19 cellular contexts compared by ENCODE assay signal in the genomic region with DNA sequence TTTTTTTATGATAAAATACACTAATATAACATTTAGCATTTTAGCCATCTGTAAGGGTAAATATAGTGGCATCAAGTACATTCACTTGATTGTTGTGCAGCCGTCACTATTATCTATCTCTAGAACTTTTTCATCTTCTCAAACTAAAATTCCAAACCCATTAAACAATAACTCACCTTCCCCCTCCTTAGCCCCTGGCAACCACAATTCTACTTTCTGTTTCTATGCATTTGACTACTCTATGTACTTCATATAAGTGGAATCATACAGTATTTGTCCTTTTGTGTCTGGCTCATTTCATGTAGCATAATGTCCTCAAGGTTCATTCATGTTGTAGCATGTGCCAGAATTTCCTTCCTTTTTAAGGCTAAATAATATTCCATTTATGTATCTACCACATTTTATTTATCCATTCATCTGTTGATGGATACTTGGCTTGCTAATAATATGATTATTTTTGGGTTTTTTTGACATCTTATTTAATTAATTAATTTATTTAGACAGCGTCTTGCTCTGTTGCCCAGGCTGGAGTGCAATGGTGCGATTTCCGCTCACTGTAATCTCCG.
"Had no signal": no experiment of that assay in that cellular context is flagged by ENCODE, and none has a peak within 500 bp of the region (broad histone marks: within the 10 kb centered on the region; RNA-seq: fewer than 3 reads in every experiment).

No MANE protein-coding gene starts in this region.

- H3K4me3 Mint-ChIP-seq: activated naive CD8-positive, alpha-beta T cell treated with anti-CD3 and anti-CD28 coated beads, Interleukin-2, amount 10 ng/mL, durations not matched to agents 7 days and 5 days; immature natural killer cell; naive thymus-derived CD8-positive, alpha-beta T cell; T-helper 17 cell had no signal

- ATAC-seq: body of pancreas; gastroesophageal sphincter; heart right ventricle; naive thymus-derived CD8-positive, alpha-beta T cell; pancreas; sciatic nerve; T-helper 17 cell had no signal

- H3K27ac Mint-ChIP-seq: activated naive CD8-positive, alpha-beta T cell treated with anti-CD3 and anti-CD28 coated beads, Interleukin-2, amount 10 ng/mL, durations not matched to agents 7 days and 5 days; immature natural killer cell; naive thymus-derived CD8-positive, alpha-beta T cell; T-helper 17 cell had no signal

- H3K36me3 Mint-ChIP-seq: activated naive CD8-positive, alpha-beta T cell treated with anti-CD3 and anti-CD28 coated beads, Interleukin-2, amount 10 ng/mL, durations not matched to agents 7 days and 5 days; immature natural killer cell; naive thymus-derived CD8-positive, alpha-beta T cell had no signal

- H3K27ac ChIP-seq: body of pancreas, gastroesophageal sphincter, pancreas, vagina, WERI-Rb-1 had no signal

- H3K4me1 Mint-ChIP-seq: immature natural killer cell had no signal

- H3K27me3 Mint-ChIP-seq: activated naive CD8-positive, alpha-beta T cell treated with anti-CD3 and anti-CD28 coated beads, Interleukin-2, amount 10 ng/mL, durations not matched to agents 7 days and 5 days; naive thymus-derived CD8-positive, alpha-beta T cell; T-helper 17 cell had no signal

- H3K4me3 ChIP-seq: body of pancreas, dorsolateral prefrontal cortex, gastroesophageal sphincter, heart right ventricle, pancreas, vagina had no signal

- DNase-seq: activated CD4-positive, alpha-beta T cell treated with anti-CD3 and anti-CD28 coated beads, Interleukin-2, amount 50 U/mL, for 48 hours; activated naive CD4-positive, alpha-beta T cell; activated naive CD8-positive, alpha-beta T cell treated with anti-CD3 and anti-CD28 coated beads, Interleukin-2, amount 10 ng/mL, durations not matched to agents 7 days and 5 days; activated T-cell treated with anti-CD3 and anti-CD28 coated beads for 4 hours; amygdala; body of pancreas; caudate nucleus; dorsolateral prefrontal cortex; heart right ventricle; immature natural killer cell; naive thymus-derived CD8-positive, alpha-beta T cell; pancreas; stimulated activated naive CD4-positive, alpha-beta T cell; T-helper 17 cell; WERI-Rb-1 had no signal

- H3K36me3 ChIP-seq: gastroesophageal sphincter, heart right ventricle, pancreas, vagina, WERI-Rb-1 had no signal

- FAIRE-seq: colon, pancreas had no signal

- H3K9me3 Mint-ChIP-seq: activated naive CD8-positive, alpha-beta T cell treated with anti-CD3 and anti-CD28 coated beads, Interleukin-2, amount 10 ng/mL, durations not matched to agents 7 days and 5 days; immature natural killer cell; naive thymus-derived CD8-positive, alpha-beta T cell had no signal

- H3K9me3 ChIP-seq: body of pancreas, gastroesophageal sphincter, heart right ventricle, pancreas, vagina had no signal

- H3K27me3 ChIP-seq: body of pancreas, dorsolateral prefrontal cortex, gastroesophageal sphincter, heart right ventricle, pancreas, vagina had no signal
